In genomic region chr4:78638324-78639172, GRCh38 we compare ENCODE assay signal across 9 cellular contexts.
A peak's percentile ranks its signal among the peaks of the same experiment; 100 is the strongest.
DNase-seq lines count a peak whose midpoint lies in the region; ATAC-seq and TF ChIP-seq lines count a peak whose summit lies in the region.
"Had no signal": no experiment of that assay in that cellular context is flagged by ENCODE, and none has a peak within 500 bp of the region (broad histone marks: within the 10 kb centered on the region; RNA-seq: fewer than 3 reads in every experiment).

No MANE protein-coding gene starts in this region.

- no peaks in the 10 kb centered on the region for H3K79me2 ChIP-seq in MM.1S (ENCODE audit: low read length)

- H4K20me1 ChIP-seq in MM.1S (ENCODE audit: insufficient read depth, low read length), result no peaks in the 10 kb centered on the region

- no peak overlapping the region for H3K4me3 Mint-ChIP-seq in glutamatergic neuron (ENCODE audit: unreplicated experiment)
- H3K4me3 Mint-ChIP-seq: central memory CD8-positive, alpha-beta T cell had no signal

- DNase-seq in MM.1S (peak; percentile 79), NCI-H345 treated with DMSO at 0.1 percent for 48 hours (lab: John Stamatoyannopoulos, UW; ENCODE audit: unreplicated experiment) (no peak), MG63 (no peak), GDM1 (lab: John Stamatoyannopoulos, UW) (no peak), glutamatergic neuron (no peak)

- H3K9me2 ChIP-seq in MM.1S (replicated peaks; ENCODE audit: insufficient read depth, low read length), result no peaks in the 10 kb centered on the region

- no peak overlapping the region for H3K27ac Mint-ChIP-seq in glutamatergic neuron (ENCODE audit: unreplicated experiment)

- H3K4me2 ChIP-seq in MM.1S (ENCODE audit: low read depth, low read length), result peak overlapping the region; percentile 19

- ATAC-seq in GM19023 (IDR thresholded peaks at IDR 0.05; ENCODE audit: unreplicated experiment) (peak; percentile 80), HG02610 (IDR thresholded peaks at IDR 0.05; ENCODE audit: unreplicated experiment) (peak; percentile 65)

- H3K9me3 Mint-ChIP-seq in glutamatergic neuron (ENCODE audit: unreplicated experiment), result peaks cover 3% of the 10 kb centered on the region
- H3K9me3 Mint-ChIP-seq: central memory CD8-positive, alpha-beta T cell had no signal

- no peak overlapping the region for H3K9ac ChIP-seq in MM.1S (ENCODE audit: low read length)

- TF ChIP-seq CTCF in MM.1S (IDR thresholded peaks at IDR 0.05; ENCODE audit: low read length), result no peak
- TF ChIP-seq CTCF in glutamatergic neuron (IDR thresholded peaks at IDR 0.05; ENCODE audit: partially characterized antibody, unreplicated experiment), result no peak

- H3K4me1 ChIP-seq in MM.1S (ENCODE audit: low read length), result peaks cover 38% of the 10 kb centered on the region

- peaks cover 15% of the 10 kb centered on the region for H3F3A ChIP-seq in MM.1S (ENCODE audit: insufficient read depth, low read length)

- H3K36me3 Mint-ChIP-seq in glutamatergic neuron (ENCODE audit: unreplicated experiment), result no peaks in the 10 kb centered on the region

- H3K27me3 ChIP-seq in MM.1S (replicated peaks; ENCODE audit: insufficient read depth, low read length) (peaks cover 4% of the 10 kb centered on the region; the same call in 1 of the 2 replicates), layer of hippocampus (ENCODE audit: control insufficient read depth, insufficient read depth, low read length) (no peaks in the 10 kb centered on the region), MG63 (no peaks in the 10 kb centered on the region)

- no peak overlapping the region for H3K4me3 ChIP-seq in MM.1S (ENCODE audit: low read length)
- H3K4me3 ChIP-seq in MG63, result no peak overlapping the region

- H3K4me1 Mint-ChIP-seq in glutamatergic neuron (ENCODE audit: low read depth, unreplicated experiment), result no peaks in the 10 kb centered on the region
- H3K4me1 Mint-ChIP-seq: central memory CD8-positive, alpha-beta T cell had no signal

- H3K27ac ChIP-seq in MM.1S (ENCODE audit: low read length) (peak overlapping the region; percentile 38; the same call in 1 of the 2 replicates), layer of hippocampus (ENCODE audit: low read depth, low read length) (peak overlapping the region; percentile 64)

- no peaks in the 10 kb centered on the region for H3K9me3 ChIP-seq in MM.1S (replicated peaks; ENCODE audit: insufficient read depth, low read length)
- H3K9me3 ChIP-seq in MG63, result no peaks in the 10 kb centered on the region

- no peak overlapping the region for H2AFZ ChIP-seq in MM.1S (ENCODE audit: low read length)

- H3K36me3 ChIP-seq in MM.1S (replicated peaks; ENCODE audit: insufficient read depth, low read length) (no peaks in the 10 kb centered on the region), MG63 (no peaks in the 10 kb centered on the region)

- peaks cover 4% of the 10 kb centered on the region for H3K27me3 Mint-ChIP-seq in glutamatergic neuron (ENCODE audit: unreplicated experiment)
